In the genomic region with DNA sequence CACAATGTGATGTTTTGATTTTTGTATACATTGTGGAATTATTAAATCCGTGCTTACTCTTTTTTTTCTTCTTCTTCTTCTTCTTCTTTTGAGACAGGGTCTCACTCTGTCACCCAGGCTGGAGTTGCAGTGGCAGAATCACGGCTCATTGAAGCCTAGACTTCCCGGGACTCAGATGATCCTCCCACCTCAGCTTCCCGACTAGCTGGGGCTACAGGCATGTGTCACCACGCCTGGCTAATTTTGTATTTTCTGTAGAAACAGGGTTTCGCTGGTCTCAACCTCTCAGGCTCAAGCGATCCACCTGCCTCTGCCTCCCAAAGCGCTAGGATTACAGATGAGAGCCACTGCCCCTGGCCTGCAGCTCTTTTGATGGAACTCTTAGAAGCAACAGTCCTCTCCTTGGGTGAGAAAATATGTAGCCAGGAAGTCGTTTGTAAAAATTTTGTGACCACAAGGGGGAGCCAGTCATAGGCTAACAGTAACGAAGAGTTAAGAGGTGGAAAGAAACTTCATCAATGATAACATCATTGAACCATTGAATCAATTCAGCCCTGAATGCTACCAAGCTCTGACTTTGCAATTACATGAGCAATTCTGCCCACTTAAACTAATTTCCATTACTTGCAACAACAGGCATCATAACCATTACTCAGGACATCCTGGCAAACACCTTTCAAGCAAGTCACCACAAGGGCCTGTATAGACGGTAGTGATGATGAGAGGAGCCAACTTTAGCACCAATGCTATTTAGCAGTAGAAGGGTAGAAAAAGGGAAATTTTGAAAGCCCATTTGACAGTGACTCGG, we compare ENCODE assay signal across 7 cellular contexts. TPM values are rescaled to one million over a fixed set of nuclear protein-coding genes. Genes with fewer than 3 reads are reported as not detected.
DNase-seq lines count a peak whose midpoint lies in the region; ATAC-seq and TF ChIP-seq lines count a peak whose summit lies in the region.

No MANE protein-coding gene starts in this region.

- ATAC-seq in HG02610 (IDR thresholded peaks at IDR 0.05; ENCODE audit: unreplicated experiment): peak; percentile 54
- ATAC-seq in mucosa of descending colon: peak; percentile 76

- H3K27ac ChIP-seq in endodermal cell (ENCODE audit: low read depth, low read length): no peak overlapping the region

- peak overlapping the region; percentile 5 for H3K4me3 Mint-ChIP-seq in activated CD4-positive, alpha-beta memory T cell treated with anti-CD3 and anti-CD28 coated beads for 36 hours
- H3K4me3 Mint-ChIP-seq in endodermal cell: no peak overlapping the region

- H3K27me3 Mint-ChIP-seq in activated CD4-positive, alpha-beta memory T cell treated with anti-CD3 and anti-CD28 coated beads for 36 hours: no peaks in the 10 kb centered on the region
- H3K27me3 Mint-ChIP-seq in endodermal cell (ENCODE audit: insufficient read depth): no peaks in the 10 kb centered on the region

- H3K4me1 Mint-ChIP-seq in activated CD4-positive, alpha-beta memory T cell treated with anti-CD3 and anti-CD28 coated beads for 36 hours (ENCODE audit: low read depth): peaks cover 23% of the 10 kb centered on the region
- peaks cover under 1% of the 10 kb centered on the region for H3K4me1 Mint-ChIP-seq in endodermal cell

- intact Hi-C loops in activated CD4-positive, alpha-beta memory T cell treated with anti-CD3 and anti-CD28 coated beads for 36 hours (cut with micrococcal nuclease): loop anchor here (1.0 to 2.0 kb wide), 4 partner anchors 16 to 93 kb away; partner anchors contain the start of gene CMTM7
- intact Hi-C loops in mucosa of descending colon (cut with DNase I, micrococcal nuclease): loop anchor here (5.0 to 10.0 kb wide), 2 partner anchors 92 to 100 kb away; no protein-coding TSS in a partner anchor

- H3K27me3 ChIP-seq in endodermal cell (ENCODE audit: control insufficient read depth, insufficient read depth, low read length, poor library complexity, severe bottlenecking): peaks cover 4% of the 10 kb centered on the region

- no peaks in the 10 kb centered on the region for H3K9me3 Mint-ChIP-seq in activated CD4-positive, alpha-beta memory T cell treated with anti-CD3 and anti-CD28 coated beads for 36 hours
- no peaks in the 10 kb centered on the region for H3K9me3 Mint-ChIP-seq in endodermal cell

- no peaks in the 10 kb centered on the region for H3K4me1 ChIP-seq in endodermal cell (ENCODE audit: control insufficient read depth, insufficient read depth, low read length)
- no peaks in the 10 kb centered on the region for H3K4me1 ChIP-seq in mucosa of descending colon (ENCODE audit: low read depth)

- H3K27ac Mint-ChIP-seq in activated CD4-positive, alpha-beta memory T cell treated with anti-CD3 and anti-CD28 coated beads for 36 hours: peak overlapping the region; percentile 53
- H3K27ac Mint-ChIP-seq in endodermal cell: peak overlapping the region; percentile 53

- H3K36me3 Mint-ChIP-seq in activated CD4-positive, alpha-beta memory T cell treated with anti-CD3 and anti-CD28 coated beads for 36 hours: no peaks in the 10 kb centered on the region
- no peaks in the 10 kb centered on the region for H3K36me3 Mint-ChIP-seq in endodermal cell (ENCODE audit: low read depth)

- CTCF ChIA-PET in activated CD4-positive, alpha-beta memory T cell treated with anti-CD3 and anti-CD28 coated beads for 36 hours (lab: Charles Lee): interaction anchor here (0.6 to 9.8 kb wide), 40 partner anchors 8 to 304 kb away, joined by 3 to 116 read pairs (median 4); partner anchors contain the start of gene CMTM7

- POLR2A ChIA-PET in activated CD4-positive, alpha-beta memory T cell treated with anti-CD3 and anti-CD28 coated beads for 36 hours (lab: Charles Lee): interaction anchor here (0.8 to 3.0 kb wide), 3 partner anchors 21 to 58 kb away, joined by 3 to 11 read pairs (median 3); no protein-coding TSS in a partner anchor

- H3K9me3 ChIP-seq in endodermal cell (ENCODE audit: control insufficient read depth, low read length) (no peaks in the 10 kb centered on the region), mucosa of descending colon (no peaks in the 10 kb centered on the region)

- no peaks in the 10 kb centered on the region for H3K36me3 ChIP-seq in endodermal cell (ENCODE audit: control insufficient read depth, insufficient read depth, low read length)
- no peaks in the 10 kb centered on the region for H3K36me3 ChIP-seq in mucosa of descending colon (ENCODE audit: low read depth)

- DNase-seq in GM12864 (ENCODE audit: low read depth) (peak; percentile 45), NCI-H526 treated with DMSO at 0.1 percent for 48 hours (lab: John Stamatoyannopoulos, UW) (peak; percentile 40), endodermal cell (peak; percentile 92), mucosa of descending colon (peak in 1 of 3 donors; percentile 94), superior temporal gyrus (ENCODE audit: extremely low spot score) (peak; percentile 90)
- peak; percentile 67 for DNase-seq in activated CD4-positive, alpha-beta memory T cell treated with anti-CD3 and anti-CD28 coated beads for 36 hours

- 50 to 54% methylated on average over 12 of the region's 12 CpGs for WGBS in endodermal cell (ENCODE audit: insufficient coverage in 1 of 2, insufficient read length in 1 of 2), 2 experiments

- H3K4me3 ChIP-seq in GM12864 (ENCODE audit: low read depth, low read length) (no peak overlapping the region), endodermal cell (ENCODE audit: low read length) (no peak overlapping the region), mucosa of descending colon (no peak overlapping the region)

- peak; percentile 67 for TF ChIP-seq CTCF in GM12864 (IDR thresholded peaks at IDR 0.05; ENCODE audit: low read depth, low read length, missing control alignments)
- peak; percentile 89 for TF ChIP-seq CTCF in endodermal cell (conservative IDR thresholded peaks at IDR 0.05)
- TF ChIP-seq CTCF in mucosa of descending colon (IDR thresholded peaks at IDR 0.05): peak; percentile 18

- no peak overlapping the region for H3K9ac ChIP-seq in endodermal cell (ENCODE audit: extremely low read depth, low read length, poor library complexity, severe bottlenecking)

RNA-seq across cellular contexts. Expression of gene CMTM7, which starts 16.7 kb away (rescaled TPM):
- total RNA-seq in activated CD4-positive, alpha-beta memory T cell treated with anti-CD3 and anti-CD28 coated beads for 36 hours: 10 to 100 TPM; 46.1 to 47.1 TPM
- 10 to 100 TPM; 11.1 TPM for total RNA-seq in endodermal cell
- polyA plus RNA-seq in endodermal cell (2013, experiment 1 of 2): 32.5 TPM
- polyA plus RNA-seq in endodermal cell (2013, experiment 2 of 2): 32.2 TPM
- total RNA-seq in mucosa of descending colon: 1 to 10 TPM; 3.6 to 5.1 (median 4.8) TPM

Comparison
In these comparisons a context has a peak if more than half of its experiments do, and no peak if none do; other contexts are left out.
1. CTCF ChIP-seq: peak in every context shown above with its lines; median percentile 89 in endodermal cell; 67 in GM12864; 18 in mucosa of descending colon.